ENCODE assay signal across 13 cellular contexts in the genomic region with DNA sequence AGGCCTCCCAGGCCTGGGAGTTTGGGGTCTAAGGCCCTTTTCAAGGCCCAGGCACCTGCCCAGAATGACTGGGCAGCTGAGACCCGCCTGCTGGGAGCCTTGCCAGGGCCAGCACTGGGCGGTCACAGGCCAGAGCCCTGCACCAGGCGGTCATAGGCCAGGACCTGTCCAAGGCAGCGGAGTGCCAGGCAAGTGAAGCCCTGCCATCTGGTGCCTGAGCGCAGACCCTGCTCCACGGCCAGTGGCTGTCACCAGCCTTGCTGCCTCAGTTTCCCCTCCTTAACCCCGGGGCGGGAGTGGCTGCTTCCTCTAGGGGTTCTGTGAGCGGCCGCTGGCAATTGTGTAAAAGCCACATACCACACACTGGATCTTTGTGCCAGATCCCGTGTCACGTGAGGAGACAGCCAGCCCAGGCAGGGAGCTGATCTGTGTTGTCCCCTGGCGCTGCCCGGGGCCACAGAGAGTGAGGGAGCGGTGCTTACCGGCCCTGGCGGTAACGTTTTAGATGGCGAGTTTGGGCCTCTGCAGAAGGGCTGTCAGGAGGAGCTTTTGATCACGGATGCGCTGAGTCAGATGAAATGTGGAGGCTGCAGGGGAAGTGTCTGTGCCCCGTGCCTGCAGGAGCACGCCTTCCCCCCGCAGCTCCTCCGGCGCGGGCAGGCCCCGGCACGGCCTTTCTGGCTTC. TPM values are rescaled to one million over a fixed set of nuclear protein-coding genes. Genes with fewer than 3 reads are reported as not detected.
DNase-seq lines count a peak whose midpoint lies in the region; ATAC-seq, FAIRE-seq and TF ChIP-seq lines count a peak whose summit lies in the region.
"Had no signal": no experiment of that assay in that cellular context is flagged by ENCODE, and none has a peak within 500 bp of the region (broad histone marks: within the 10 kb centered on the region; RNA-seq: fewer than 3 reads in every experiment).

No MANE protein-coding gene starts in this region.

- H3K27ac Mint-ChIP-seq in astrocyte (ENCODE audit: unreplicated experiment) (peak overlapping the region; percentile 24), progenitor cell of endocrine pancreas (peak overlapping the region; percentile 59)
- H3K27ac Mint-ChIP-seq: T-helper 17 cell had no signal

- TF ChIP-seq CTCF in astrocyte (IDR thresholded peaks at IDR 0.05; ENCODE audit: insufficient read depth, low read depth, low read length) = no peak
- TF ChIP-seq CTCF in left ventricle myocardium inferior (IDR thresholded peaks at IDR 0.05; ENCODE audit: borderline replicate concordance) = no peak
- no peak for TF ChIP-seq CTCF in progenitor cell of endocrine pancreas (IDR thresholded peaks at IDR 0.05; ENCODE audit: unreplicated experiment)
- no peak for TF ChIP-seq CTCF in WERI-Rb-1 (IDR thresholded peaks at IDR 0.05; ENCODE audit: low read depth, low read length)

- ATAC-seq in GM18873 (IDR thresholded peaks at IDR 0.05; ENCODE audit: low FRiP score, unreplicated experiment) (no peak), GM19035 (IDR thresholded peaks at IDR 0.05; ENCODE audit: unreplicated experiment) (no peak)
- ATAC-seq: activated T-cell treated with anti-CD3 and anti-CD28 coated beads, Interleukin-2, amount 50 U/mL, for 4 hours; T-helper 17 cell had no signal

- peak overlapping the region; percentile 33 for H3K4me2 ChIP-seq in astrocyte (ENCODE audit: low read length)

- H3K9ac ChIP-seq in astrocyte (ENCODE audit: low read length) = no peak overlapping the region

- H3K36me3 ChIP-seq in astrocyte (ENCODE audit: insufficient read depth, low read length) (no peaks in the 10 kb centered on the region), left ventricle myocardium inferior (no peaks in the 10 kb centered on the region), WERI-Rb-1 (no peaks in the 10 kb centered on the region)

- H3K27me3 Mint-ChIP-seq in astrocyte (ENCODE audit: low read depth, unreplicated experiment) (no peaks in the 10 kb centered on the region), progenitor cell of endocrine pancreas (no peaks in the 10 kb centered on the region)

- H3K27ac ChIP-seq in astrocyte (ENCODE audit: low read depth, low read length) (no peak overlapping the region), left ventricle myocardium inferior (replicated peaks) (peak overlapping the region; percentile 96), WERI-Rb-1 (no peak overlapping the region)

- H3K36me3 Mint-ChIP-seq in astrocyte (ENCODE audit: low read depth, unreplicated experiment) (peaks cover 6% of the 10 kb centered on the region), progenitor cell of endocrine pancreas (ENCODE audit: insufficient read depth) (no peaks in the 10 kb centered on the region)

- H3K27me3 ChIP-seq in astrocyte (ENCODE audit: insufficient read depth, low read length) (no peaks in the 10 kb centered on the region), left ventricle myocardium inferior (ENCODE audit: low read depth) (no peaks in the 10 kb centered on the region), WERI-Rb-1 (ENCODE audit: insufficient read depth, low read depth, severe bottlenecking) (peaks cover 5% of the 10 kb centered on the region)

- H3K4me3 ChIP-seq in astrocyte (ENCODE audit: insufficient read depth, low read depth, low read length) (no peak overlapping the region), left ventricle myocardium inferior (peak overlapping the region; percentile 38), WERI-Rb-1 (ENCODE audit: low read depth, low read length) (no peak overlapping the region)

- peak; percentile 55 for DNase-seq in EH (ENCODE audit: low read depth)
- no peak for DNase-seq in astrocyte (ENCODE audit: low read depth)
- peak; percentile 67 for DNase-seq in left ventricle myocardium inferior
- DNase-seq in progenitor cell of endocrine pancreas (ENCODE audit: low spot score, unreplicated experiment) = no peak
- DNase-seq in WERI-Rb-1 = no peak
- DNase-seq in NCI-H1694 treated with DMSO at 0.1 percent for 48 hours (lab: John Stamatoyannopoulos, UW) = no peak
- DNase-seq: activated T-cell treated with anti-CD3 and anti-CD28 coated beads, Interleukin-2, amount 50 U/mL, for 4 hours; dermis blood vessel endothelial cell; KBM-7; NCI-H526; T-helper 17 cell had no signal

- peaks cover 40% of the 10 kb centered on the region for H3K4me1 Mint-ChIP-seq in astrocyte (ENCODE audit: low read depth, unreplicated experiment)
- H3K4me1 Mint-ChIP-seq in progenitor cell of endocrine pancreas (ENCODE audit: low read depth) = peaks cover 51% of the 10 kb centered on the region
- H3K4me1 Mint-ChIP-seq: T-helper 17 cell had no signal

- H3K9me3 Mint-ChIP-seq in astrocyte (ENCODE audit: unreplicated experiment) = no peaks in the 10 kb centered on the region
- no peaks in the 10 kb centered on the region for H3K9me3 Mint-ChIP-seq in progenitor cell of endocrine pancreas (ENCODE audit: low read depth)
- H3K9me3 Mint-ChIP-seq: activated T-cell treated with anti-CD3 and anti-CD28 coated beads, Interleukin-2, amount 50 U/mL, for 4 hours had no signal

- H4K20me1 ChIP-seq in astrocyte (ENCODE audit: insufficient read depth, low read length) = peaks cover 80% of the 10 kb centered on the region

- intact Hi-C loops in left ventricle myocardium inferior (cut with micrococcal nuclease) = no loop called here

- FAIRE-seq in astrocyte (lab: Jason Lieb, UNC) = no peak

- H3K4me3 Mint-ChIP-seq in astrocyte (ENCODE audit: unreplicated experiment) (peak overlapping the region; percentile 45), progenitor cell of endocrine pancreas (ENCODE audit: low read depth) (peak overlapping the region; percentile 35)
- H3K4me3 Mint-ChIP-seq: activated T-cell treated with anti-CD3 and anti-CD28 coated beads, Interleukin-2, amount 50 U/mL, for 4 hours; T-helper 17 cell had no signal

- H3K79me2 ChIP-seq in astrocyte (ENCODE audit: insufficient read depth, low read length) = peaks cover 82% of the 10 kb centered on the region

- H3K4me1 ChIP-seq in astrocyte (ENCODE audit: insufficient read depth, low read length) (peaks cover 34% of the 10 kb centered on the region), left ventricle myocardium inferior (peaks cover 90% of the 10 kb centered on the region)

- H3K9me3 ChIP-seq in astrocyte (ENCODE audit: insufficient read depth, low read depth, low read length) (no peaks in the 10 kb centered on the region), left ventricle myocardium inferior (replicated peaks) (no peaks in the 10 kb centered on the region), WERI-Rb-1 (ENCODE audit: severe bottlenecking) (no peaks in the 10 kb centered on the region)

- H2AFZ ChIP-seq in astrocyte (ENCODE audit: low read depth, low read length) = peak overlapping the region; percentile 10

RNA-seq across cellular contexts. Expression of gene COL18A1, which starts 4.6 kb away (rescaled TPM):
- total RNA-seq in astrocyte (616 and 692 TPM in 2 replicates), left ventricle myocardium inferior (66.5 TPM), progenitor cell of endocrine pancreas (271 TPM in 2 replicates)

Comparison
In these comparisons a context has a peak if more than half of its experiments do, and no peak if none do; other contexts are left out.
1. DNase-seq: peak in EH (single experiment) and left ventricle myocardium inferior (single experiment); none in astrocyte (single experiment), progenitor cell of endocrine pancreas (single experiment), WERI-Rb-1 (single experiment) and NCI-H1694 treated with DMSO at 0.1 percent for 48 hours (single experiment).